In the genomic region with DNA sequence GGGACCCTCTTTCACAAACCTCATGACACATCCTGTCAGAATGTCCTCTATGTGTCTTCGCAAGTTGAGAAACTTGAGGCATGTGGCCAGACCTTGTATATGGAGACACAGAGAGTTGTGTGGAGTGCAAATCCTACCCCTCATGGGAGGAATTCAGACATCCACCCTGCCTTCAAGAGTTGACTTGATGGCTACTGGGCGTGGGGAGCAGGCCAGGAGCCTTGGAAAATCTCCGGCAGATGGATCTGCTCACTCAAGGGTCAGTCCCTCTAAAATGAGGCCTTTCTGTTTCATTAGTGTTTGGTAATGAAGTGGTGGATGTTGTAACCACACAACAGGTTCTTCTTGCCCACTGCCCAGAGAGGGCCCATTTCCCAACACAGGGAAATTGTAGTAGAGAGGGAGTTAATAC, we compare ENCODE assay signal across 13 cellular contexts.
"Had no signal": no experiment of that assay in that cellular context is flagged by ENCODE, and none has a peak within 500 bp of the region (broad histone marks: within the 10 kb centered on the region; RNA-seq: fewer than 3 reads in every experiment).

No MANE protein-coding gene starts in this region.

- H3K4me3 Mint-ChIP-seq: activated CD4-positive, alpha-beta T cell treated with anti-CD3 and anti-CD28 coated beads for 36 hours; naive thymus-derived CD8-positive, alpha-beta T cell had no signal

- H3K27ac ChIP-seq: heart right ventricle, pancreas, thyroid gland, vagina had no signal

- H3K4me3 ChIP-seq: heart right ventricle, pancreas, thyroid gland, vagina had no signal

- H3K9me3 ChIP-seq: pancreas, thyroid gland, vagina had no signal

- DNase-seq: activated CD4-positive, alpha-beta T cell treated with anti-CD3 and anti-CD28 coated beads for 36 hours; activated CD4-positive, alpha-beta T cell treated with anti-CD3 and anti-CD28 coated beads, Interleukin-2, amount 50 U/mL, for 48 hours; activated gamma-delta T cell; dermis blood vessel endothelial cell; effector memory CD4-positive, alpha-beta T cell; heart right ventricle; mesendoderm; naive thymus-derived CD8-positive, alpha-beta T cell; stimulated activated naive CD4-positive, alpha-beta T cell treated with Interleukin-2 at 50 U/mL for 16 hours; thyroid gland had no signal

- ATAC-seq: activated CD4-positive, alpha-beta T cell treated with anti-CD3 and anti-CD28 coated beads for 36 hours; activated naive CD4-positive, alpha-beta T cell treated with anti-CD3 and anti-CD28 coated beads, Interleukin-2, amount 50 U/mL, for 72 hours; naive thymus-derived CD8-positive, alpha-beta T cell; pancreas had no signal

- H3K4me1 ChIP-seq: pancreas, thyroid gland had no signal

- H3K36me3 Mint-ChIP-seq: activated naive CD4-positive, alpha-beta T cell treated with anti-CD3 and anti-CD28 coated beads, Interleukin-2, amount 50 U/mL, for 72 hours had no signal

- H3K27ac Mint-ChIP-seq: activated CD4-positive, alpha-beta T cell treated with anti-CD3 and anti-CD28 coated beads for 36 hours; activated naive CD4-positive, alpha-beta T cell treated with anti-CD3 and anti-CD28 coated beads, Interleukin-2, amount 50 U/mL, for 72 hours; naive thymus-derived CD8-positive, alpha-beta T cell had no signal

- H3K36me3 ChIP-seq: heart right ventricle, pancreas, thyroid gland, vagina had no signal

- H3K27me3 ChIP-seq: pancreas, thyroid gland, vagina had no signal

- H3K4me1 Mint-ChIP-seq: activated CD4-positive, alpha-beta T cell treated with anti-CD3 and anti-CD28 coated beads for 36 hours had no signal
